9 cellular contexts compared by ENCODE assay signal in genomic region chr1:240092301-240093119, GRCh38. TPM values are rescaled to one million over a fixed set of nuclear protein-coding genes. Genes with fewer than 3 reads are reported as not detected.
DNase-seq lines count a peak whose midpoint lies in the region; ATAC-seq and TF ChIP-seq lines count a peak whose summit lies in the region.
"Had no signal": no experiment of that assay in that cellular context is flagged by ENCODE, and none has a peak within 500 bp of the region (broad histone marks: within the 10 kb centered on the region; RNA-seq: fewer than 3 reads in every experiment).

No MANE protein-coding gene starts in this region.

- peak overlapping the region; percentile 30 for H3K4me3 ChIP-seq in epithelial cell of proximal tubule (ENCODE audit: low read depth, low read length)
- no peak overlapping the region for H3K4me3 ChIP-seq in CD8-positive, alpha-beta T cell (ENCODE audit: low read depth, low read length)

- H3K4me1 Mint-ChIP-seq in neural crest cell = peaks cover 46% of the 10 kb centered on the region
- peaks cover 6% of the 10 kb centered on the region for H3K4me1 Mint-ChIP-seq in CD8-positive, alpha-beta T cell (ENCODE audit: low read depth)

- TF ChIP-seq CTCF in epithelial cell of proximal tubule (conservative IDR thresholded peaks at IDR 0.05; ENCODE audit: low read depth, low read length) (no peak), neural crest cell (conservative IDR thresholded peaks at IDR 0.05) (peak; percentile 36)
- TF ChIP-seq CTCF in CD8-positive, alpha-beta T cell (IDR thresholded peaks at IDR 0.05) = no peak

- peak; percentile 73 for DNase-seq in EH (ENCODE audit: low read depth)
- peak; percentile 75 for DNase-seq in NCI-H69 (lab: John Stamatoyannopoulos, UW)
- no peak for DNase-seq in epithelial cell of proximal tubule (ENCODE audit: low read depth)
- peak; percentile 30 for DNase-seq in neural crest cell (ENCODE audit: low read depth, low spot score)
- no peak for DNase-seq in NCI-H2196 treated with DMSO at 0.1 percent for 48 hours (lab: John Stamatoyannopoulos, UW; ENCODE audit: unreplicated experiment)
- DNase-seq in CD8-positive, alpha-beta T cell = no peak
- DNase-seq in activated CD4-positive, CD25-positive, alpha-beta regulatory T cell treated with anti-CD3 and anti-CD28 coated beads, Interleukin-2, amount 50 U/mL, for 72 hours = no peak
- no peak for DNase-seq in T-helper 1 cell
- DNase-seq: naive B cell had no signal

- POLR2A ChIA-PET in CD8-positive, alpha-beta T cell (lab: Charles Lee) = no interaction called here

- intact Hi-C loops in CD8-positive, alpha-beta T cell (cut with DNase I, micrococcal nuclease) = no loop called here

- H3K4me1 ChIP-seq in CD8-positive, alpha-beta T cell (ENCODE audit: insufficient read depth, low read length) = no peaks in the 10 kb centered on the region

- CTCF ChIA-PET in CD8-positive, alpha-beta T cell (lab: Charles Lee) = no interaction called here

- peak overlapping the region; percentile 87 for H3K4me3 Mint-ChIP-seq in neural crest cell
- no peak overlapping the region for H3K4me3 Mint-ChIP-seq in CD8-positive, alpha-beta T cell

- no peaks in the 10 kb centered on the region for H3K36me3 ChIP-seq in CD8-positive, alpha-beta T cell (ENCODE audit: insufficient read depth, low read length)

- H3K27ac Mint-ChIP-seq in neural crest cell (ENCODE audit: unreplicated experiment) = no peak overlapping the region
- no peak overlapping the region for H3K27ac Mint-ChIP-seq in CD8-positive, alpha-beta T cell
- H3K27ac Mint-ChIP-seq: naive B cell had no signal

- ATAC-seq in CD8-positive, alpha-beta T cell = no peak

- H3K36me3 Mint-ChIP-seq in neural crest cell (ENCODE audit: low read depth) = no peaks in the 10 kb centered on the region
- H3K36me3 Mint-ChIP-seq in CD8-positive, alpha-beta T cell = no peaks in the 10 kb centered on the region

- H3K9me3 Mint-ChIP-seq in neural crest cell = no peaks in the 10 kb centered on the region
- no peaks in the 10 kb centered on the region for H3K9me3 Mint-ChIP-seq in CD8-positive, alpha-beta T cell

- peaks cover 5% of the 10 kb centered on the region for H3K27me3 Mint-ChIP-seq in neural crest cell (ENCODE audit: low read depth)
- peaks cover 35% of the 10 kb centered on the region for H3K27me3 Mint-ChIP-seq in CD8-positive, alpha-beta T cell (ENCODE audit: low read depth)

- peaks cover 3% of the 10 kb centered on the region for H3K27me3 ChIP-seq in CD8-positive, alpha-beta T cell (ENCODE audit: insufficient read depth, low read length)

- no peaks in the 10 kb centered on the region for H3K9me3 ChIP-seq in CD8-positive, alpha-beta T cell (ENCODE audit: low read length)

- H3K27ac ChIP-seq in CD8-positive, alpha-beta T cell (ENCODE audit: low read depth, low read length) = no peak overlapping the region

RNA-seq across cellular contexts. Expression of gene FMN2, which starts 0.8 kb away (rescaled TPM):
- total RNA-seq in epithelial cell of proximal tubule = 0.43 and 0.86 TPM in 2 replicates
- total RNA-seq in neural crest cell = 13.2 and 16.6 TPM in 2 replicates
- total RNA-seq in CD8-positive, alpha-beta T cell = not detected

Comparison
In these comparisons a context has a peak if more than half of its experiments do, and no peak if none do; other contexts are left out.
1. DNase-seq: peak in EH (single experiment), NCI-H69 (single experiment) and neural crest cell (single experiment); none in epithelial cell of proximal tubule (single experiment), NCI-H2196 treated with DMSO at 0.1 percent for 48 hours (single experiment), CD8-positive, alpha-beta T cell (0 of 7), activated CD4-positive, CD25-positive, alpha-beta regulatory T cell treated with anti-CD3 and anti-CD28 coated beads, Interleukin-2, amount 50 U/mL, for 72 hours (single experiment) and T-helper 1 cell (0 of 5).